Comparison of ENCODE assay signal across 1 cellular context in genomic region chr10:103706047-103706446, GRCh38.
TF ChIP-seq lines count a peak whose summit lies in the region.

No MANE protein-coding gene starts in this region.

TF ChIP-seq in K562, 482 proteins besides CTCF, POLR2A, EP300 and RAD21 (continued from another document):
- TF ChIP-seq CTCFL (IDR thresholded peaks at IDR 0.05; ENCODE audit: borderline replicate concordance, insufficient read depth, low read depth, low read length, poor library complexity, severe bottlenecking): peak; percentile 4
